ENCODE assay signal across 9 cellular contexts in genomic region chr2:189347540-189347939, GRCh38.
A peak's percentile ranks its signal among the peaks of the same experiment; 100 is the strongest.
DNase-seq lines count a peak whose midpoint lies in the region; ATAC-seq and TF ChIP-seq lines count a peak whose summit lies in the region.
"Had no signal": no experiment of that assay in that cellular context is flagged by ENCODE, and none has a peak within 500 bp of the region (broad histone marks: within the 10 kb centered on the region; RNA-seq: fewer than 3 reads in every experiment).

No MANE protein-coding gene starts in this region.

- H3K4me3 ChIP-seq in gastrocnemius medialis: no peak overlapping the region

- ATAC-seq in HG03460 (IDR thresholded peaks at IDR 0.05; ENCODE audit: unreplicated experiment) (peak; percentile 72), WTC11 (peak; percentile 65), Right ventricle myocardium superior (ENCODE audit: poor library complexity) (peak; percentile 81), gastrocnemius medialis (peak; percentile 91 to 94)

- no peaks in the 10 kb centered on the region for H3K36me3 ChIP-seq in gastrocnemius medialis

- H3K27ac Mint-ChIP-seq in WTC11: peak overlapping the region; percentile 64; the same call in 1 of the 2 replicates
- H3K27ac Mint-ChIP-seq: activated B cell treated with CpG ODN at 0.5 μM for 24 hours had no signal

- no peaks in the 10 kb centered on the region for H3K9me3 ChIP-seq in gastrocnemius medialis

- TF ChIP-seq POLR2A in gastrocnemius medialis (IDR thresholded peaks at IDR 0.05): no peak

- no peaks in the 10 kb centered on the region for H3K27me3 Mint-ChIP-seq in WTC11 (ENCODE audit: low read depth)
- H3K27me3 Mint-ChIP-seq: activated B cell treated with CpG ODN at 0.5 μM for 24 hours had no signal

- in situ Hi-C loops in gastrocnemius medialis (cut with MboI; ENCODE audit: low sequenced_read_pairs in 4 of 4): no loop called here

- no peak for TF ChIP-seq CTCF in WTC11 (IDR thresholded peaks at IDR 0.05)
- TF ChIP-seq CTCF in gastrocnemius medialis (IDR thresholded peaks at IDR 0.05 in 4 of 5, conservative IDR thresholded peaks at IDR 0.05 in 1 of 5): peak in 3 of 5 experiments; percentile 14 to 21 (median 20)

- DNase-seq in DMS 273 (lab: John Stamatoyannopoulos, UW; ENCODE audit: unreplicated experiment): peak; percentile 84
- DNase-seq in GM19240 (ENCODE audit: insufficient read length, low spot score): peak; percentile 8
- no peak for DNase-seq in WTC11 (ENCODE audit: low spot score)
- no peak for DNase-seq in Right ventricle myocardium superior
- peak; percentile 52 to 59 for DNase-seq in gastrocnemius medialis
- no peak for DNase-seq in retina
- no peak for DNase-seq in stimulated activated CD8-positive, alpha-beta memory T cell treated with anti-CD3 and anti-CD28 coated beads, Interleukin-4, amount 100 ng/mL, for 48 hours
- DNase-seq: activated B cell treated with CpG ODN at 0.5 μM for 24 hours had no signal

- POLR2A ChIA-PET in WTC11 (lab: Charles Lee): no interaction called here

- CTCF ChIA-PET in WTC11 (lab: Charles Lee): no interaction called here

- peaks cover 33% of the 10 kb centered on the region for H3K9me3 Mint-ChIP-seq in WTC11
- H3K9me3 Mint-ChIP-seq: activated B cell treated with CpG ODN at 0.5 μM for 24 hours had no signal

- H3K27me3 ChIP-seq in gastrocnemius medialis: no peaks in the 10 kb centered on the region

- peaks cover 11% of the 10 kb centered on the region for H3K36me3 Mint-ChIP-seq in WTC11

- H3K4me3 Mint-ChIP-seq in WTC11: no peak overlapping the region
- H3K4me3 Mint-ChIP-seq: activated B cell treated with CpG ODN at 0.5 μM for 24 hours had no signal

- H3K27ac ChIP-seq in gastrocnemius medialis: peak overlapping the region; percentile 44 to 70 (median 56)

- peaks cover 13 to 23% of the 10 kb centered on the region in 2 donors for H3K4me1 ChIP-seq in gastrocnemius medialis

- H3K4me1 Mint-ChIP-seq in WTC11: peaks cover 4% of the 10 kb centered on the region
- H3K4me1 Mint-ChIP-seq: activated B cell treated with CpG ODN at 0.5 μM for 24 hours had no signal

- intact Hi-C loops in Right ventricle myocardium superior (cut with DNase I): no loop called here
- intact Hi-C loops in gastrocnemius medialis (cut with DNase I; ENCODE audit: low total_unique reads): loop anchor here (5.0 kb wide), 2 partner anchors 255 to 370 kb away; no protein-coding TSS in a partner anchor

TF ChIP-seq in WTC11, 78 proteins besides CTCF, POLR2A, EP300 and RAD21:
- TF ChIP-seq NFE2L1 (CRISPR knock-in tag; IDR thresholded peaks at IDR 0.05) (0 out of 2 replicates have a peak, but pooled peaks have one; percentile 44), ZNF671 (CRISPR knock-in tag; IDR thresholded peaks at IDR 0.05) (no peak)

Comparison
In these comparisons a context has a peak if more than half of its experiments do, and no peak if none do; other contexts are left out.
1. DNase-seq: peak in DMS 273 (single experiment), GM19240 (single experiment) and gastrocnemius medialis (2 of 2); none in WTC11 (single experiment), Right ventricle myocardium superior (single experiment), retina (single experiment) and stimulated activated CD8-positive, alpha-beta memory T cell treated with anti-CD3 and anti-CD28 coated beads, Interleukin-4, amount 100 ng/mL, for 48 hours (single experiment).
2. Peak in every context shown above with its lines, with median percentiles within 50 percentile points of each other: ATAC-seq.